Comparison of ENCODE assay signal across 1 cellular context in genomic region chr11:306645-307371, GRCh38.
TF ChIP-seq lines count a peak whose summit lies in the region.

No MANE protein-coding gene starts in this region.

TF ChIP-seq in SK-N-SH, 30 proteins besides CTCF, POLR2A, EP300 and RAD21:
- no peak for TF ChIP-seq TEAD4 (IDR thresholded peaks at IDR 0.05; ENCODE audit: borderline replicate concordance, insufficient read depth)
- no peak for TF ChIP-seq USF2 (IDR thresholded peaks at IDR 0.05; ENCODE audit: borderline replicate concordance, low read depth, low read length)
- no peak for TF ChIP-seq RCOR1 (IDR thresholded peaks at IDR 0.05; ENCODE audit: low read length)
- no peak for TF ChIP-seq GABPA (IDR thresholded peaks at IDR 0.05; ENCODE audit: low read depth)
- TF ChIP-seq SIN3A (IDR thresholded peaks at IDR 0.05; ENCODE audit: borderline replicate concordance, low read depth, low read length): no peak
- TF ChIP-seq MEF2A (IDR thresholded peaks at IDR 0.05; ENCODE audit: borderline replicate concordance, low read depth): no peak
- no peak for TF ChIP-seq ELF1 (IDR thresholded peaks at IDR 0.05)
- no peak for TF ChIP-seq JUND (IDR thresholded peaks at IDR 0.05)
- TF ChIP-seq ZBTB33 (IDR thresholded peaks at IDR 0.05; ENCODE audit: borderline replicate concordance, low read depth): no peak
- TF ChIP-seq USF1 (IDR thresholded peaks at IDR 0.05; ENCODE audit: borderline replicate concordance, low read depth): no peak
- TF ChIP-seq MAX (IDR thresholded peaks at IDR 0.05; ENCODE audit: low read depth): no peak
